9 cellular contexts compared by ENCODE assay signal in the genomic region with DNA sequence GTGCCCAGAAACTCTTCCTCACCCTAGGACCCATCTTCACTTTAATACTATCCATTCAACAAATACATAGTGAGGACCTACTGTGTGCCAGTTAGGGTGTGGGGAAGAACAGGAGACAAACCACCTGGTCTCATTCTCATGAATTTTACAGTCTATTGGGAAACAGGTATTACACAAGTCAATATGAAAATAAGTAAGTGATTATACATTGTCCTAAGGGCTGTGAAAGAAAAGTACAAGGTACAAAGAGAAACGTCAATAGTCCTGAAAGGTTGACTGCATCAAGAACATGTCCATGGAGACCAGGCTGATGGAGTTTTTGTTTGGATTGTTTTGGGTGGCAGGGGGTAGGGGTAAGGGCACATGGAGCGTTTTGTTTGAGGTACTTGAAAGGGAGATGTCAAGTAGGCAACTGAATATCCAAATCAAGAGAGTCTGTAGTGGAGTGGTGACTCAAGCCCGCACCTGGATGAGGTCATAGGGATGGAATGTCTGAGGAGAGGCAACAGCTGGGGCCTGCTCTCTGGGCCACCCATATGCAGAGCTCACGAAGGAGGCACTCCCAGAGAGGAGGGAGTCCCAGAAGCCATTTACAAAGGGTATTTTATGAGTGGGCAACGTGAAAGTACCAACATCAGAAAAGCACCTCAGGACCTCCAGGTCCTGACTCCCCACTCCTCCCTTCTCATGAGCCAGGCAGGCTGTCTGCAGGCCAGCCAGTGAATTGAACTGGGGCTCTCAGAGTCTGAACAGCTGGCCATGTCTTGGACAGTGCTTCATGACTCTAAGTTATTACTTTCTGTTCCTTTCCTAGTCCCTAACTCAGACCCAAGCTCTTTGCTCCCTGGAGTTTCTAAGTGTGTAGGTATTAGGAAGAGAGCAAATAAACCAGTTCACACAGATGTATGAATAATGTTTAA.
A peak's percentile ranks its signal among the peaks of the same experiment; 100 is the strongest.
DNase-seq lines count a peak whose midpoint lies in the region; ATAC-seq and TF ChIP-seq lines count a peak whose summit lies in the region.
"Had no signal": no experiment of that assay in that cellular context is flagged by ENCODE, and none has a peak within 500 bp of the region (broad histone marks: within the 10 kb centered on the region; RNA-seq: fewer than 3 reads in every experiment).

No MANE protein-coding gene starts in this region.

- no peak for TF ChIP-seq CTCF in hepatocyte (IDR thresholded peaks at IDR 0.05; ENCODE audit: poor library complexity)

- H3K9ac ChIP-seq in rectal smooth muscle tissue (ENCODE audit: low read length): no peak overlapping the region

- DNase-seq in NCI-H774 (lab: John Stamatoyannopoulos, UW) (peak; percentile 40), hepatocyte (ENCODE audit: low spot score) (peak; percentile 88), hypothalamus (lab: John Stamatoyannopoulos, UW) (no peak), GM19240 (ENCODE audit: insufficient read length, low spot score) (no peak), putamen (ENCODE audit: low spot score) (no peak)
- DNase-seq in activated CD4-positive, alpha-beta T cell treated with anti-CD3 and anti-CD28 coated beads for 48 hours: no peak
- DNase-seq: DND-41 had no signal

- no peaks in the 10 kb centered on the region for H3K79me2 ChIP-seq in hepatocyte

- WGBS in hepatocyte (ENCODE audit: low lambda C conversion rate, missing lambda C conversion rate): 37% methylated on average over 5 of the region's 5 CpGs

- H3K4me3 ChIP-seq in hepatocyte (no peak overlapping the region), rectal smooth muscle tissue (ENCODE audit: low read length) (no peak overlapping the region)

- H3K36me3 ChIP-seq in hepatocyte (replicated peaks; ENCODE audit: insufficient read depth, low read depth) (no peaks in the 10 kb centered on the region), rectal smooth muscle tissue (ENCODE audit: control insufficient read depth, insufficient read depth, low read length) (no peaks in the 10 kb centered on the region)

- H3K4me1 ChIP-seq in hepatocyte (ENCODE audit: insufficient read depth) (peaks cover 56% of the 10 kb centered on the region), rectal smooth muscle tissue (ENCODE audit: control insufficient read depth, insufficient read depth, low read length) (peaks cover 54% of the 10 kb centered on the region)

- H3K9me3 ChIP-seq in hepatocyte (ENCODE audit: low read depth): no peaks in the 10 kb centered on the region

- H2AFZ ChIP-seq in hepatocyte: no peak overlapping the region

- H3K9me2 ChIP-seq in hepatocyte (replicated peaks; ENCODE audit: insufficient read depth): no peaks in the 10 kb centered on the region

- ATAC-seq in GM18909 (IDR thresholded peaks at IDR 0.05; ENCODE audit: poor library complexity, unreplicated experiment): peak; percentile 42

- peak overlapping the region; percentile 99 for H3K27ac ChIP-seq in hepatocyte
- H3K27ac ChIP-seq in rectal smooth muscle tissue (ENCODE audit: low read depth, low read length): peak overlapping the region; percentile 83

- H3K27me3 ChIP-seq in hepatocyte: no peaks in the 10 kb centered on the region
- H3K27me3 ChIP-seq in rectal smooth muscle tissue (ENCODE audit: control insufficient read depth, insufficient read depth, low read length): no peaks in the 10 kb centered on the region

- no peaks in the 10 kb centered on the region for H4K20me1 ChIP-seq in hepatocyte (ENCODE audit: insufficient read depth, poor library complexity, severe bottlenecking)

- peak overlapping the region; percentile 50 for H3K4me2 ChIP-seq in hepatocyte

Comparison
In these comparisons a context has a peak if more than half of its experiments do, and no peak if none do; other contexts are left out.
1. DNase-seq: peak in NCI-H774 (single experiment) and hepatocyte (single experiment); none in hypothalamus (0 of 51), GM19240 (single experiment), putamen (single experiment) and activated CD4-positive, alpha-beta T cell treated with anti-CD3 and anti-CD28 coated beads for 48 hours (single experiment).